ENCODE assay signal across 7 cellular contexts in the genomic region with DNA sequence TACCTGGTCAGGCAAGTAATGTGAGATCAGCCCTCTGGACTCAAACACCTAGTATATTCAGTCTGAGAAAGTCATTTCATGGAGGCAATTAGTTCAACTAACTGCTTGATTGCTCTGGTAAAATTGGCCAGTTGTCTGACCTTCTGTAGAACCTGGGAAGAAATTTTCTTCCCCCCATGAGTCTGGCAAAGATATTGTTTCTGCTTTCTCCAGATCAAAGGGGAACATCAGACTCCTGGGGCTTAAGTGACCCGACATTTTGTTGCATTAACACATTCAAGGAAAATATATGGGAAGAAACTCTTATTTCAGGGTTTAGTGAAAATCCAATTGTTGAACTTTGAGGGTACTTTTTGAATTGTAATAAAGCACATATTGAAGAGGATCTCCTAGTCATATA.
"Had no signal": no experiment of that assay in that cellular context is flagged by ENCODE, and none has a peak within 500 bp of the region (broad histone marks: within the 10 kb centered on the region; RNA-seq: fewer than 3 reads in every experiment).

No MANE protein-coding gene starts in this region.

- DNase-seq: IMR-90, KBM-7, KG1 had no signal

- H3K4me1 Mint-ChIP-seq: IgD-negative memory B cell had no signal

- H3K36me3 Mint-ChIP-seq: IgD-negative memory B cell had no signal

- ATAC-seq: HepG2, K562 had no signal

- H3K27ac ChIP-seq: HL-60 had no signal

- H3K4me3 ChIP-seq: K562 had no signal

- H3K4me3 Mint-ChIP-seq: IgD-negative memory B cell had no signal

- H3K27ac Mint-ChIP-seq: IgD-negative memory B cell had no signal
